Comparison of ENCODE assay signal across 28 cellular contexts in the genomic region with DNA sequence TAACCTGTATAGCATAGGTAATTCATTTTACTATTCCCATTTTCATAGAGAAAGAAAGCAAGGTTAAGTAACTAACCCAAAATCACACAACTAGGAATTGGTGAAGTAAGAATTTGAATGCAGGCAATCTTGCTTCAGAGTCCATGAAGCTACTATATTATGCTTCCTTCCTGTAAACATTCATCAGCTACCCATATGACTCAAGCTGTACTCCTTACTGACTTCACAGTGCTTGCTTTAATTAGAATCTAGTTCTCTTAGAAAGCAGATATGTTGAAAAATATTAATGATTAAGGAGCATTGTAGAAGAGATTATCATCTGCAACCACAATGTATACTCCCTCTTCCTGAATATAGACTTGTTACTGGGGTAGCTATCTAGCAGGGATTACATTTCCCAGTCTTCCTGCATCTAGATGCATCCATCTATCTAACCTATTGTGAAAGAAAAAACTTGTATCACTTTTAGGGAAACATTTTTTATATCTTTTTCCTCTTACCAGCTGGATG.
"Had no signal": no experiment of that assay in that cellular context is flagged by ENCODE, and none has a peak within 500 bp of the region (broad histone marks: within the 10 kb centered on the region; RNA-seq: fewer than 3 reads in every experiment).

No MANE protein-coding gene starts in this region.

- H2AFZ ChIP-seq: hepatocyte had no signal

- H3K4me1 ChIP-seq: esophagus squamous epithelium, foreskin keratinocyte, heart left ventricle, lower lobe of right lung, pancreas, right lobe of liver, suprapubic skin, transverse colon, upper lobe of right lung, uterus had no signal

- DNase-seq: dermis blood vessel endothelial cell; effector memory CD8-positive, alpha-beta T cell; erythroblast; esophagus squamous epithelium; foreskin keratinocyte; heart left ventricle; left ventricle myocardium superior; lower lobe of right lung; mucosa of descending colon; naive B cell; pancreas; right lobe of liver; small intestine; stimulated activated CD4-positive, alpha-beta T cell treated with anti-CD3 and anti-CD28 coated beads, Interleukin-15, amount 100 ng/mL, for 24 hours; stimulated activated CD4-positive, alpha-beta T cell treated with anti-CD3 and anti-CD28 coated beads, Interleukin-2, amount 100 ng/mL, for 48 hours; stimulated activated naive CD4-positive, alpha-beta T cell; stimulated activated naive CD8-positive, alpha-beta T cell treated with anti-CD3 and anti-CD28 coated beads, Interleukin-15, amount 100 ng/mL, for 72 hours; transverse colon; upper lobe of right lung; uterus had no signal

- H3K4me3 ChIP-seq: coronary artery, esophagus squamous epithelium, gastroesophageal sphincter, heart left ventricle, hepatocyte, lower lobe of right lung, mucosa of descending colon, pancreas, right lobe of liver, suprapubic skin, transverse colon, upper lobe of right lung, uterus had no signal

- ATAC-seq: effector memory CD8-positive, alpha-beta T cell; foreskin keratinocyte; gastroesophageal sphincter; heart left ventricle; left ventricle myocardium superior; lower lobe of right lung; mucosa of descending colon; natural killer cell treated with Interleukin-12 subunit alpha and Interleukin-12 subunit beta and Interleukin-15 and Interleukin-18, amount 100 ng/mL, for 72 hours; pancreas; right lobe of liver; stimulated activated naive CD8-positive, alpha-beta T cell treated with anti-CD3 and anti-CD28 coated beads, Interleukin-15, amount 100 ng/mL, for 72 hours; upper lobe of right lung had no signal

- H3K4me2 ChIP-seq: hepatocyte had no signal

- H3K27ac ChIP-seq: coronary artery, esophagus squamous epithelium, foreskin keratinocyte, gastroesophageal sphincter, heart left ventricle, hepatocyte, lower lobe of right lung, neutrophil, pancreas, right lobe of liver, suprapubic skin, transverse colon, upper lobe of right lung, uterus had no signal

- FAIRE-seq: endometrium, islet of Langerhans, pancreas, small intestine had no signal

- H3K9me3 ChIP-seq: esophagus squamous epithelium, lower lobe of right lung, mucosa of descending colon, neutrophil, pancreas, suprapubic skin, transverse colon, upper lobe of right lung had no signal

- H3K27me3 ChIP-seq: esophagus squamous epithelium, foreskin keratinocyte, gastroesophageal sphincter, heart left ventricle, hepatocyte, neutrophil, pancreas, right lobe of liver, suprapubic skin, transverse colon, upper lobe of right lung, uterus had no signal

- H3K36me3 ChIP-seq: esophagus squamous epithelium, gastroesophageal sphincter, heart left ventricle, lower lobe of right lung, neutrophil, pancreas, right lobe of liver, suprapubic skin, transverse colon, upper lobe of right lung, uterus had no signal
